In the genomic region with DNA sequence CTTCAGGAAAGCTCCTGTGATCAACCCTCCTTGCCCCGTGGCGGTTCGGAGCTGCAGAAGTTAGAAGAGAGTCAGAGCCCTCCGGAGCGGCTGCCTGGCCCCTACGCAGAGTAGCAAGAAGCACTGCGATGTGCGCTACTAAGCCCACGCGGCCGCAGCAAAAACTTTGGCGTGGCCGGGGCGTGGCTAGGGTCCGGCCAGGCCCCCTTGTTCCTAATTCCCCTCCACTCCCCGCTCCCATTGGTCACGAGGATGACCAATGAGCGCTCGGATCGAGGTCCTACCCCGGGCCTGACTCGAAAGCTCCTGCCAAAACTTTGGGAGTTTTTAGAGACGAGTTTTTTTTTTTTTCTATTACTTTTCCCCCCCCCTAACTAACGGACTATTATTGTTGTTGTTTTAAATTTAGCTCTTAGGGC, we compare ENCODE assay signal across 8 cellular contexts. TPM values are rescaled to one million over a fixed set of nuclear protein-coding genes. Genes with fewer than 3 reads are reported as not detected.
DNase-seq lines count a peak whose midpoint lies in the region; ATAC-seq and TF ChIP-seq lines count a peak whose summit lies in the region.

A gene with protein sequence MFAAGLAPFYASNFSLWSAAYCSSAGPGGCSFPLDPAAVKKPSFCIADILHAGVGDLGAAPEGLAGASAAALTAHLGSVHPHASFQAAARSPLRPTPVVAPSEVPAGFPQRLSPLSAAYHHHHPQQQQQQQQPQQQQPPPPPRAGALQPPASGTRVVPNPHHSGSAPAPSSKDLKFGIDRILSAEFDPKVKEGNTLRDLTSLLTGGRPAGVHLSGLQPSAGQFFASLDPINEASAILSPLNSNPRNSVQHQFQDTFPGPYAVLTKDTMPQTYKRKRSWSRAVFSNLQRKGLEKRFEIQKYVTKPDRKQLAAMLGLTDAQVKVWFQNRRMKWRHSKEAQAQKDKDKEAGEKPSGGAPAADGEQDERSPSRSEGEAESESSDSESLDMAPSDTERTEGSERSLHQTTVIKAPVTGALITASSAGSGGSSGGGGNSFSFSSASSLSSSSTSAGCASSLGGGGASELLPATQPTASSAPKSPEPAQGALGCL (plus strand): TSS at position 354 of the 419 bp plus-strand sequence. CDS start 415 bp downstream, outside the sequence.

- peak within 1 kb of the TSS; percentile 89 for H3K4me3 Mint-ChIP-seq in T-helper 17 cell

- H3K9me3 ChIP-seq in T-helper 17 cell (ENCODE audit: control insufficient read depth, low read length, poor library complexity, severe bottlenecking) = no peaks in the 10 kb centered on the region
- H3K9me3 ChIP-seq in effector memory CD4-positive, alpha-beta T cell (ENCODE audit: control insufficient read depth, low read length) = no peaks in the 10 kb centered on the region
- H3K9me3 ChIP-seq in liver (ENCODE audit: control insufficient read depth in 4 of 4, low read length in 3 of 4) = no peaks in the 10 kb centered on the region

- H3K36me3 Mint-ChIP-seq in T-helper 17 cell (ENCODE audit: low read depth) = peaks cover 5% of the 10 kb centered on the region

- peaks cover 28% of the 10 kb centered on the region for H3K4me1 Mint-ChIP-seq in T-helper 17 cell

- peak within 1 kb of the TSS; percentile 58 to 92 for H3K9ac ChIP-seq in liver (ENCODE audit: low read depth in 1 of 2, low read length in 2 of 2)

- H3K27me3 ChIP-seq in effector memory CD4-positive, alpha-beta T cell (replicated peaks; ENCODE audit: control insufficient read depth, insufficient read depth, low read length, poor library complexity, severe bottlenecking) = peaks cover 36% of the 10 kb centered on the region
- no peaks in the 10 kb centered on the region for H3K27me3 ChIP-seq in liver (ENCODE audit: control insufficient read depth in 4 of 4, insufficient read depth in 4 of 4, low read length in 3 of 4)

- no peak within 1 kb of the TSS for H3K27ac Mint-ChIP-seq in T-helper 17 cell

- DNase-seq in EL (peak; percentile 93), HS-5 (ENCODE audit: low read depth) (peak; percentile 74), T-helper 17 cell (no peak), activated gamma-delta T cell treated with Interleukin-2 at 50 U/mL for 16 hours (no peak)
- no peak for DNase-seq in effector memory CD4-positive, alpha-beta T cell
- DNase-seq in stimulated activated naive CD8-positive, alpha-beta T cell treated with anti-CD3 and anti-CD28 coated beads, Interleukin-15, Interleukin-2, amounts not matched to agents 100 U/mL and 50 U/mL, for 24 hours = peak; percentile 62

- H3K4me3 ChIP-seq in effector memory CD4-positive, alpha-beta T cell (ENCODE audit: insufficient read depth, low read depth, low read length, poor library complexity, severe bottlenecking) = peak within 1 kb of the TSS; percentile 58
- peak within 1 kb of the TSS; percentile 71 to 84 (median 72) for H3K4me3 ChIP-seq in liver (ENCODE audit: low read depth in 1 of 3, low read length in 3 of 3)

- 1% methylated on average over 24 of the region's 24 CpGs for WGBS in liver

- TF ChIP-seq CTCF in liver (IDR thresholded peaks at IDR 0.05; ENCODE audit: low read depth, low read length, missing input control) = no peak

- no peaks in the 10 kb centered on the region for H3K36me3 ChIP-seq in effector memory CD4-positive, alpha-beta T cell (ENCODE audit: control insufficient read depth, insufficient read depth, low read length)
- peaks cover 2 to 14% (median 6%) of the 10 kb centered on the region in 4 donors for H3K36me3 ChIP-seq in liver (ENCODE audit: control insufficient read depth in 4 of 4, insufficient read depth in 3 of 4, low read depth in 1 of 4, low read length in 3 of 4)

- peaks cover 89% of the 10 kb centered on the region for H3K27me3 Mint-ChIP-seq in T-helper 17 cell

- ATAC-seq in GM21367 (IDR thresholded peaks at IDR 0.05; ENCODE audit: unreplicated experiment) = peak; percentile 47
- ATAC-seq in T-helper 17 cell = peak; percentile 68
- ATAC-seq in stimulated activated naive CD8-positive, alpha-beta T cell treated with anti-CD3 and anti-CD28 coated beads, Interleukin-15, Interleukin-2, amounts not matched to agents 100 U/mL and 50 U/mL, for 24 hours = peak; percentile 74

- H3K27ac ChIP-seq in effector memory CD4-positive, alpha-beta T cell (ENCODE audit: insufficient read depth, low read length, poor library complexity, severe bottlenecking) = no peak within 1 kb of the TSS
- peak within 1 kb of the TSS; percentile 89 to 96 for H3K27ac ChIP-seq in liver (ENCODE audit: low read depth in 1 of 2, low read length in 2 of 2)

- H3K4me1 ChIP-seq in effector memory CD4-positive, alpha-beta T cell (ENCODE audit: control insufficient read depth, insufficient read depth, low read length, poor library complexity, severe bottlenecking) = peaks cover 5% of the 10 kb centered on the region
- H3K4me1 ChIP-seq in liver (ENCODE audit: control insufficient read depth in 4 of 4, insufficient read depth in 4 of 4, low read length in 3 of 4) = peaks cover 3 to 51% (median 47%) of the 10 kb centered on the region in 4 donors

- TF ChIP-seq RAD21 in liver (IDR thresholded peaks at IDR 0.05) = peak in 1 of 2 donors; percentile 24

TF ChIP-seq in liver, 16 proteins besides CTCF, POLR2A, EP300 and RAD21:
- no peak for TF ChIP-seq NR2F2 (IDR thresholded peaks at IDR 0.05)
- TF ChIP-seq TAF1 (conservative IDR thresholded peaks at IDR 0.05) = peak; percentile 85
- TF ChIP-seq HNF4A (conservative IDR thresholded peaks at IDR 0.05) = peak; percentile 28 to 49
- TF ChIP-seq, protein P1, sequence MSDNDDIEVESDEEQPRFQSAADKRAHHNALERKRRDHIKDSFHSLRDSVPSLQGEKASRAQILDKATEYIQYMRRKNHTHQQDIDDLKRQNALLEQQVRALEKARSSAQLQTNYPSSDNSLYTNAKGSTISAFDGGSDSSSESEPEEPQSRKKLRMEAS (IDR thresholded peaks at IDR 0.05) = peak; percentile 87
- TF ChIP-seq GABPA (IDR thresholded peaks at IDR 0.05 in 1 of 2, conservative IDR thresholded peaks at IDR 0.05 in 1 of 2) = no peak
- TF ChIP-seq, protein P2, sequence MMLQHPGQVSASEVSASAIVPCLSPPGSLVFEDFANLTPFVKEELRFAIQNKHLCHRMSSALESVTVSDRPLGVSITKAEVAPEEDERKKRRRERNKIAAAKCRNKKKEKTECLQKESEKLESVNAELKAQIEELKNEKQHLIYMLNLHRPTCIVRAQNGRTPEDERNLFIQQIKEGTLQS (IDR thresholded peaks at IDR 0.05) = no peak
- TF ChIP-seq FOXA1 (IDR thresholded peaks at IDR 0.05) = no peak
- TF ChIP-seq HNF4G (IDR thresholded peaks at IDR 0.05) = no peak
- no peak for TF ChIP-seq JUND (IDR thresholded peaks at IDR 0.05)
- TF ChIP-seq RXRA (IDR thresholded peaks at IDR 0.05) = peak in 1 of 2 donors; percentile 20
- TF ChIP-seq, protein P3, sequence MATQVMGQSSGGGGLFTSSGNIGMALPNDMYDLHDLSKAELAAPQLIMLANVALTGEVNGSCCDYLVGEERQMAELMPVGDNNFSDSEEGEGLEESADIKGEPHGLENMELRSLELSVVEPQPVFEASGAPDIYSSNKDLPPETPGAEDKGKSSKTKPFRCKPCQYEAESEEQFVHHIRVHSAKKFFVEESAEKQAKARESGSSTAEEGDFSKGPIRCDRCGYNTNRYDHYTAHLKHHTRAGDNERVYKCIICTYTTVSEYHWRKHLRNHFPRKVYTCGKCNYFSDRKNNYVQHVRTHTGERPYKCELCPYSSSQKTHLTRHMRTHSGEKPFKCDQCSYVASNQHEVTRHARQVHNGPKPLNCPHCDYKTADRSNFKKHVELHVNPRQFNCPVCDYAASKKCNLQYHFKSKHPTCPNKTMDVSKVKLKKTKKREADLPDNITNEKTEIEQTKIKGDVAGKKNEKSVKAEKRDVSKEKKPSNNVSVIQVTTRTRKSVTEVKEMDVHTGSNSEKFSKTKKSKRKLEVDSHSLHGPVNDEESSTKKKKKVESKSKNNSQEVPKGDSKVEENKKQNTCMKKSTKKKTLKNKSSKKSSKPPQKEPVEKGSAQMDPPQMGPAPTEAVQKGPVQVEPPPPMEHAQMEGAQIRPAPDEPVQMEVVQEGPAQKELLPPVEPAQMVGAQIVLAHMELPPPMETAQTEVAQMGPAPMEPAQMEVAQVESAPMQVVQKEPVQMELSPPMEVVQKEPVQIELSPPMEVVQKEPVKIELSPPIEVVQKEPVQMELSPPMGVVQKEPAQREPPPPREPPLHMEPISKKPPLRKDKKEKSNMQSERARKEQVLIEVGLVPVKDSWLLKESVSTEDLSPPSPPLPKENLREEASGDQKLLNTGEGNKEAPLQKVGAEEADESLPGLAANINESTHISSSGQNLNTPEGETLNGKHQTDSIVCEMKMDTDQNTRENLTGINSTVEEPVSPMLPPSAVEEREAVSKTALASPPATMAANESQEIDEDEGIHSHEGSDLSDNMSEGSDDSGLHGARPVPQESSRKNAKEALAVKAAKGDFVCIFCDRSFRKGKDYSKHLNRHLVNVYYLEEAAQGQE (IDR thresholded peaks at IDR 0.05) = peak; percentile 85
- TF ChIP-seq, protein P4, sequence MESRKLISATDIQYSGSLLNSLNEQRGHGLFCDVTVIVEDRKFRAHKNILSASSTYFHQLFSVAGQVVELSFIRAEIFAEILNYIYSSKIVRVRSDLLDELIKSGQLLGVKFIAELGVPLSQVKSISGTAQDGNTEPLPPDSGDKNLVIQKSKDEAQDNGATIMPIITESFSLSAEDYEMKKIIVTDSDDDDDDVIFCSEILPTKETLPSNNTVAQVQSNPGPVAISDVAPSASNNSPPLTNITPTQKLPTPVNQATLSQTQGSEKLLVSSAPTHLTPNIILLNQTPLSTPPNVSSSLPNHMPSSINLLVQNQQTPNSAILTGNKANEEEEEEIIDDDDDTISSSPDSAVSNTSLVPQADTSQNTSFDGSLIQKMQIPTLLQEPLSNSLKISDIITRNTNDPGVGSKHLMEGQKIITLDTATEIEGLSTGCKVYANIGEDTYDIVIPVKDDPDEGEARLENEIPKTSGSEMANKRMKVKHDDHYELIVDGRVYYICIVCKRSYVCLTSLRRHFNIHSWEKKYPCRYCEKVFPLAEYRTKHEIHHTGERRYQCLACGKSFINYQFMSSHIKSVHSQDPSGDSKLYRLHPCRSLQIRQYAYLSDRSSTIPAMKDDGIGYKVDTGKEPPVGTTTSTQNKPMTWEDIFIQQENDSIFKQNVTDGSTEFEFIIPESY (IDR thresholded peaks at IDR 0.05) = no peak
- no peak for TF ChIP-seq FOXA2 (IDR thresholded peaks at IDR 0.05)
- TF ChIP-seq SP1 (IDR thresholded peaks at IDR 0.05) = peak; percentile 61
- no peak for TF ChIP-seq EGR1 (IDR thresholded peaks at IDR 0.05; ENCODE audit: low read depth in 2 of 2)
- peak; percentile 12 for TF ChIP-seq YY1 (IDR thresholded peaks at IDR 0.05)

RNA-seq across cellular contexts. Expression of the gene that starts here (rescaled TPM):
- total RNA-seq in T-helper 17 cell (under 1 TPM; 0.26 to 0.94 TPM), liver (1 to 10 TPM; 3.0 to 6.6 TPM)
- polyA plus RNA-seq in liver = 1 to 10 TPM; 5.6 to 8.3 TPM

Comparison
In these comparisons a context has a peak if more than half of its experiments do, and no peak if none do; other contexts are left out.
1. Peak in ATAC-seq in T-helper 17 cell; RNA of the gene not detected or under 1 TPM.
2. DNase-seq: peak in EL (single experiment), HS-5 (single experiment) and stimulated activated naive CD8-positive, alpha-beta T cell treated with anti-CD3 and anti-CD28 coated beads, Interleukin-15, Interleukin-2, amounts not matched to agents 100 U/mL and 50 U/mL, for 24 hours (single experiment); none in T-helper 17 cell (0 of 3), effector memory CD4-positive, alpha-beta T cell (0 of 3) and activated gamma-delta T cell treated with Interleukin-2 at 50 U/mL for 16 hours (single experiment).
3. Peak in every context shown above with its lines, with median percentiles within 50 percentile points of each other: ATAC-seq.